8 cellular contexts compared by ENCODE assay signal in genomic region chr1:209755926-209756607, GRCh38. TPM values are rescaled to one million over a fixed set of nuclear protein-coding genes. Genes with fewer than 3 reads are reported as not detected.
A peak's percentile ranks its signal among the peaks of the same experiment; 100 is the strongest.
DNase-seq lines count a peak whose midpoint lies in the region; ATAC-seq and TF ChIP-seq lines count a peak whose summit lies in the region.

Gene TRAF3IP3, plus strand, starts transcription at chr1:209756053. Its CDS starts 3,987 bp downstream, at chr1:209760040.

- H3K27me3 Mint-ChIP-seq in T-cell = no peaks in the 10 kb centered on the region
- peaks cover 28% of the 10 kb centered on the region for H3K27me3 Mint-ChIP-seq in Calu3 (ENCODE audit: unreplicated experiment)

- H3K36me3 Mint-ChIP-seq in T-cell = peaks cover 25% of the 10 kb centered on the region
- peaks cover 51 to 60% of the 10 kb centered on the region in 2 donors for H3K36me3 Mint-ChIP-seq in activated naive CD4-positive, alpha-beta T cell treated with anti-CD3 and anti-CD28 coated beads, Interleukin-2, amount 50 U/mL, for 72 hours
- H3K36me3 Mint-ChIP-seq in Calu3 (ENCODE audit: insufficient read depth, unreplicated experiment) = no peaks in the 10 kb centered on the region

- H3K9me3 ChIP-seq in spleen = no peaks in the 10 kb centered on the region

- TF ChIP-seq CTCF in spleen (IDR thresholded peaks at IDR 0.05 in 8 of 11, conservative IDR thresholded peaks at IDR 0.05 in 3 of 11) (no peak), Calu3 (IDR thresholded peaks at IDR 0.05; ENCODE audit: unreplicated experiment) (no peak)

- H3K4me3 Mint-ChIP-seq in T-cell (peak within 1 kb of the TSS; percentile 92 to 98 (median 92)), Calu3 (ENCODE audit: low read depth, unreplicated experiment) (no peak within 1 kb of the TSS)

- POLR2A ChIA-PET in T-cell (lab: Charles Lee) = interaction anchor here (0.6 to 1.3 kb wide), 5 partner anchors 10 to 72 kb away, joined by 3 to 8 read pairs (median 4); partner anchors contain the start of gene UTP25 (in 1 of the 2)

- peak; percentile 77 for ATAC-seq in GM18867 (IDR thresholded peaks at IDR 0.05; ENCODE audit: unreplicated experiment)
- ATAC-seq in HG02981 (IDR thresholded peaks at IDR 0.05; ENCODE audit: unreplicated experiment) = peak; percentile 82
- ATAC-seq in T-cell (replicated peaks in 1 of 4) = peak; percentile 89 to 95 (median 92)
- ATAC-seq in activated naive CD4-positive, alpha-beta T cell treated with anti-CD3 and anti-CD28 coated beads, Interleukin-2, amount 50 U/mL, for 72 hours = peak; percentile 69 to 70

- peak within 1 kb of the TSS; percentile 99 for H3K27ac Mint-ChIP-seq in T-cell
- H3K27ac Mint-ChIP-seq in activated naive CD4-positive, alpha-beta T cell treated with anti-CD3 and anti-CD28 coated beads, Interleukin-2, amount 50 U/mL, for 72 hours = peak within 1 kb of the TSS; percentile 93 to 96
- H3K27ac Mint-ChIP-seq in Calu3 (ENCODE audit: unreplicated experiment) = no peak within 1 kb of the TSS

- H3K27me3 ChIP-seq in spleen (replicated peaks in 1 of 7) = no peaks in the 10 kb centered on the region

- intact Hi-C loops in spleen (cut with DNase I; ENCODE audit: low total_unique reads) = no loop called here
- intact Hi-C loops in Calu3 (cut with micrococcal nuclease; ENCODE audit: unreplicated experiment) = no loop called here

- H3K36me3 ChIP-seq in spleen = peaks cover 0 to 28% (median 18%) of the 10 kb centered on the region in 6 donors

- 19 to 39% (median 22%) methylated on average over 10 of the region's 10 CpGs for WGBS in spleen, 5 donors

- peaks cover 41 to 94% (median 70%) of the 10 kb centered on the region in 6 donors for H3K4me1 ChIP-seq in spleen

- no peak for TF ChIP-seq POLR2A in spleen (IDR thresholded peaks at IDR 0.05)

- H3K27ac ChIP-seq in spleen = peak within 1 kb of the TSS; percentile 79 to 97 (median 90)

- CTCF ChIA-PET in T-cell (lab: Charles Lee) (interaction anchor here (0.8 to 4.3 kb wide), 11 partner anchors 10 to 187 kb away, joined by 3 to 41 read pairs (median 7); partner anchors contain the start of gene UTP25 (in 1 of the 2)), Calu3 (lab: Charles Lee) (no interaction called here)

- H3K4me1 Mint-ChIP-seq in T-cell = peaks cover 75 to 93% (median 86%) of the 10 kb centered on the region in 3 donors
- no peaks in the 10 kb centered on the region for H3K4me1 Mint-ChIP-seq in Calu3 (ENCODE audit: low read depth, unreplicated experiment)

- H3K4me3 ChIP-seq in spleen = peak within 1 kb of the TSS; percentile 37 to 82 (median 52)

- BruUV-seq in Calu3 (replicated peaks; lab: Mats Ljungman, UMichigan) = no TSS peak

- H3K9me3 Mint-ChIP-seq in T-cell (no peaks in the 10 kb centered on the region), Calu3 (ENCODE audit: low read depth, unreplicated experiment) (no peaks in the 10 kb centered on the region)
- H3K9me3 Mint-ChIP-seq in activated naive CD4-positive, alpha-beta T cell treated with anti-CD3 and anti-CD28 coated beads, Interleukin-2, amount 50 U/mL, for 72 hours = no peaks in the 10 kb centered on the region

- DNase-seq in T-cell = peak; percentile 49 to 83 (median 74)
- DNase-seq in activated naive CD4-positive, alpha-beta T cell treated with anti-CD3 and anti-CD28 coated beads, Interleukin-2, amount 50 U/mL, for 72 hours (ENCODE audit: low spot score in 2 of 2) = peak; percentile 68 to 79
- DNase-seq in spleen = peak; percentile 92
- DNase-seq in NCI-H2171 treated with DMSO at 0.1 percent for 48 hours (lab: John Stamatoyannopoulos, UW) = no peak
- DNase-seq in NCI-H226 = no peak
- no peak for DNase-seq in Calu3

RNA-seq across cellular contexts. Expression of gene TRAF3IP3, which starts in this region (rescaled TPM):
- total RNA-seq in T-cell = 100 to 1,000 TPM; 332 to 502 (median 465) TPM
- total RNA-seq in activated naive CD4-positive, alpha-beta T cell treated with anti-CD3 and anti-CD28 coated beads, Interleukin-2, amount 50 U/mL, for 72 hours = 100 to 1,000 TPM; 108 to 158 TPM
- total RNA-seq in spleen = 100 to 1,000 TPM in 4 of 7 donors, 10 to 100 TPM in 3; 97.7 to 134 (median 109) TPM
- polyA plus RNA-seq in spleen = 100 to 1,000 TPM in 2 of 3 donors, 10 to 100 TPM in 1; 95.4 to 189 (median 107) TPM
- not detected in 2 replicates for total RNA-seq in Calu3 (2022)

Comparison
In these comparisons a context has a peak if more than half of its experiments do, and no peak if none do; other contexts are left out.
1. RNA of gene TRAF3IP3 (total RNA-seq): 332 to 502 TPM in T-cell, 108 to 158 TPM in activated naive CD4-positive, alpha-beta T cell treated with anti-CD3 and anti-CD28 coated beads, Interleukin-2, amount 50 U/mL, for 72 hours and 97.7 to 134 TPM in spleen; not detected in Calu3; every median in the first group is over 10 times any median in the second.
2. DNase-seq: peak in T-cell (34 of 34), activated naive CD4-positive, alpha-beta T cell treated with anti-CD3 and anti-CD28 coated beads, Interleukin-2, amount 50 U/mL, for 72 hours (2 of 2) and spleen (single experiment); none in NCI-H2171 treated with DMSO at 0.1 percent for 48 hours (single experiment), NCI-H226 (single experiment) and Calu3 (single experiment).
3. Peak in every context shown above with its lines, with median percentiles within 50 percentile points of each other: ATAC-seq.